ENCODE assay signal across 17 cellular contexts in genomic region chr2:2623939-2624338, GRCh38.
DNase-seq lines count a peak whose midpoint lies in the region; ATAC-seq lines count a peak whose summit lies in the region.
"Had no signal": no experiment of that assay in that cellular context is flagged by ENCODE, and none has a peak within 500 bp of the region (broad histone marks: within the 10 kb centered on the region; RNA-seq: fewer than 3 reads in every experiment).

No MANE protein-coding gene starts in this region.

- ATAC-seq in GM19351 (IDR thresholded peaks at IDR 0.05; ENCODE audit: unreplicated experiment), result no peak
- ATAC-seq: A549, HCT116 had no signal

- peak; percentile 12 for DNase-seq in DMS153 (lab: John Stamatoyannopoulos, UW)
- no peak for DNase-seq in DMS153 treated with DMSO at 0.1 percent for 48 hours (lab: John Stamatoyannopoulos, UW; ENCODE audit: unreplicated experiment)
- peak; percentile 66 for DNase-seq in SK-N-DZ (ENCODE audit: low spot score)
- DNase-seq in midbrain (lab: John Stamatoyannopoulos, UW), result peak; percentile 3
- no peak for DNase-seq in EL
- DNase-seq in NCI-H1930 (lab: John Stamatoyannopoulos, UW), result no peak
- DNase-seq: AML-193; CD4-positive, alpha-beta memory T cell; DMS53; GF-D8; GOT3; H7; HFFc6; IMR-90 had no signal

Comparison
In these comparisons a context has a peak if more than half of its experiments do, and no peak if none do; other contexts are left out.
1. DNase-seq: peak in DMS153 (single experiment), SK-N-DZ (single experiment) and midbrain (single experiment); none in DMS153 treated with DMSO at 0.1 percent for 48 hours (single experiment), EL (single experiment) and NCI-H1930 (0 of 2).